In the genomic region with DNA sequence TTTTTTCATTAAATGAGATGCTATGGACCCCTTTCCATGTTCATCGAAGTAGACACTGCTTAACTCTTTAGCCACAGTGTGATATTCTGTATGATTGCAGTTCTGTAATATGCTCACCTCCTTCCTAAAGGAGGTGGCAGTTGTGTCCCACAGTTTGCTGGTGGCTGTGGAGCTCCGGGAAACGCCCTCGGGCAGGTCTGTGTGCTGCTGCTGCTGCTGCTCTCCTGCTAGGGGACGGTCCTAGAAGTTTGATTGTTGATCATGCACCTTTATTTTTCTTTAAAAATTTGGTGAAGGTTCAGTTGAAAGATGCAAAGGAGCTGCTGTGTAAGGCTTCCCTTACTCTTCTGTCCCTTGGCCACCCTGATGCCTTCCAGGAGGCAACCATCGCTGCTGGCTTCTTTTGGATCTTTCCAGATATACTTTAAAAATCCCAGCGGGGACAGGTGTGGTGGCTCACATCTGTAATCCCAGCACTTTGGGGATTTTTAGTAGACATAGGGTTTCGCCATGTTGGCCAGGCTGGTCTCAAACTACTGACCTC, we compare ENCODE assay signal across 26 cellular contexts.
"Had no signal": no experiment of that assay in that cellular context is flagged by ENCODE, and none has a peak within 500 bp of the region (broad histone marks: within the 10 kb centered on the region; RNA-seq: fewer than 3 reads in every experiment).

No MANE protein-coding gene starts in this region.

- H3K4me1 ChIP-seq: body of pancreas, parathyroid adenoma had no signal

- H3K79me2 ChIP-seq: parathyroid adenoma had no signal

- H3K4me3 ChIP-seq: body of pancreas, cardiac muscle cell, lung, smooth muscle cell, upper lobe of right lung had no signal

- H3K36me3 Mint-ChIP-seq: activated naive CD4-positive, alpha-beta T cell treated with anti-CD3 and anti-CD28 coated beads, Interleukin-2, amount 50 U/mL, for 24 hours had no signal

- FAIRE-seq: kidney had no signal

- H2AFZ ChIP-seq: parathyroid adenoma had no signal

- H3K9me3 ChIP-seq: body of pancreas, right lobe of liver, upper lobe of right lung had no signal

- H3K9me3 Mint-ChIP-seq: activated B cell treated with CpG ODN at 0.5 μM for 24 hours; activated CD4-positive, alpha-beta memory T cell treated with anti-CD3 and anti-CD28 coated beads for 36 hours; activated naive CD4-positive, alpha-beta T cell treated with anti-CD3 and anti-CD28 coated beads, Interleukin-2, amount 50 U/mL, for 24 hours; activated T-helper 1 cell treated with anti-CD3 and anti-CD28 coated beads, Interleukin-12 subunit alpha, Interleukin-12 subunit beta, Interleukin-2, Interleukin-4 antibody, amounts not matched to agents 30 ng/mL and 10 ng/mL and 1 ng/mL, durations not matched to agents 14 hours and 24 hours and 36 hours; dendritic cell treated with granulocyte-macrophage colony-stimulating factor and Interleukin-4, amounts not matched to agents 40 ng/mL and 50 ng/mL, for 4 days; mesothelial cell of epicardium; naive thymus-derived CD8-positive, alpha-beta T cell had no signal

- H3K27ac ChIP-seq: body of pancreas, cardiac muscle cell, parathyroid adenoma had no signal

- H3K4me2 ChIP-seq: smooth muscle cell had no signal

- H3K27me3 ChIP-seq: body of pancreas, cardiac muscle cell, right lobe of liver, upper lobe of right lung had no signal

- ATAC-seq: activated CD4-positive, alpha-beta T cell treated with anti-CD3 and anti-CD28 coated beads for 36 hours; body of pancreas; naive thymus-derived CD8-positive, alpha-beta T cell; T-helper 17 cell; upper lobe of right lung had no signal

- DNase-seq: activated B cell treated with CpG ODN at 0.5 μM for 24 hours; activated CD4-positive, alpha-beta memory T cell treated with anti-CD3 and anti-CD28 coated beads for 36 hours; activated CD4-positive, alpha-beta T cell treated with anti-CD3 and anti-CD28 coated beads for 36 hours; activated gamma-delta T cell treated with Interleukin-2 at 50 U/mL for 16 hours; activated T-cell treated with anti-CD3 and anti-CD28 coated beads for 4 hours; anterior cingulate cortex; body of pancreas; effector CD4-positive, alpha-beta T cell; erythroblast; kidney; naive thymus-derived CD8-positive, alpha-beta T cell; stimulated activated CD4-positive, alpha-beta T cell treated with anti-CD3 and anti-CD28 coated beads, Interleukin-15, amount 100 ng/mL, for 24 hours; stimulated activated CD4-positive, alpha-beta T cell treated with anti-CD3 and anti-CD28 coated beads, Interleukin-2, amount 100 ng/mL, for 48 hours; stimulated activated naive CD4-positive, alpha-beta T cell; SW 1271; T-helper 17 cell; upper lobe of right lung had no signal

- H3K9ac ChIP-seq: parathyroid adenoma had no signal

- H3K27ac Mint-ChIP-seq: activated B cell treated with CpG ODN at 0.5 μM for 24 hours; activated CD4-positive, alpha-beta memory T cell treated with anti-CD3 and anti-CD28 coated beads for 36 hours; activated CD4-positive, alpha-beta T cell treated with anti-CD3 and anti-CD28 coated beads for 36 hours; activated naive CD4-positive, alpha-beta T cell treated with anti-CD3 and anti-CD28 coated beads, Interleukin-2, amount 50 U/mL, for 24 hours; activated T-helper 1 cell treated with anti-CD3 and anti-CD28 coated beads, Interleukin-12 subunit alpha, Interleukin-12 subunit beta, Interleukin-2, Interleukin-4 antibody, amounts not matched to agents 30 ng/mL and 10 ng/mL and 1 ng/mL, durations not matched to agents 14 hours and 24 hours and 36 hours; dendritic cell treated with granulocyte-macrophage colony-stimulating factor and Interleukin-4, amounts not matched to agents 40 ng/mL and 50 ng/mL, for 4 days; T-helper 17 cell had no signal

- H3K4me3 Mint-ChIP-seq: activated B cell treated with CpG ODN at 0.5 μM for 24 hours; activated CD4-positive, alpha-beta memory T cell treated with anti-CD3 and anti-CD28 coated beads for 36 hours; activated CD4-positive, alpha-beta T cell treated with anti-CD3 and anti-CD28 coated beads for 36 hours; activated naive CD4-positive, alpha-beta T cell treated with anti-CD3 and anti-CD28 coated beads, Interleukin-2, amount 50 U/mL, for 24 hours; activated T-helper 1 cell treated with anti-CD3 and anti-CD28 coated beads, Interleukin-12 subunit alpha, Interleukin-12 subunit beta, Interleukin-2, Interleukin-4 antibody, amounts not matched to agents 30 ng/mL and 10 ng/mL and 1 ng/mL, durations not matched to agents 14 hours and 24 hours and 36 hours; dendritic cell treated with granulocyte-macrophage colony-stimulating factor and Interleukin-4, amounts not matched to agents 40 ng/mL and 50 ng/mL, for 4 days; mesothelial cell of epicardium; naive thymus-derived CD8-positive, alpha-beta T cell; T-helper 17 cell had no signal

- H3K27me3 Mint-ChIP-seq: activated B cell treated with CpG ODN at 0.5 μM for 24 hours; activated CD4-positive, alpha-beta memory T cell treated with anti-CD3 and anti-CD28 coated beads for 36 hours; activated CD4-positive, alpha-beta T cell treated with anti-CD3 and anti-CD28 coated beads for 36 hours; activated naive CD4-positive, alpha-beta T cell treated with anti-CD3 and anti-CD28 coated beads, Interleukin-2, amount 50 U/mL, for 24 hours; dendritic cell treated with granulocyte-macrophage colony-stimulating factor and Interleukin-4, amounts not matched to agents 40 ng/mL and 50 ng/mL, for 4 days; naive thymus-derived CD8-positive, alpha-beta T cell; T-helper 17 cell had no signal

- H3K4me1 Mint-ChIP-seq: activated B cell treated with CpG ODN at 0.5 μM for 24 hours; activated CD4-positive, alpha-beta T cell treated with anti-CD3 and anti-CD28 coated beads for 36 hours; activated naive CD4-positive, alpha-beta T cell treated with anti-CD3 and anti-CD28 coated beads, Interleukin-2, amount 50 U/mL, for 24 hours; naive thymus-derived CD8-positive, alpha-beta T cell; T-helper 17 cell had no signal
